14 cellular contexts compared by ENCODE assay signal in the genomic region with DNA sequence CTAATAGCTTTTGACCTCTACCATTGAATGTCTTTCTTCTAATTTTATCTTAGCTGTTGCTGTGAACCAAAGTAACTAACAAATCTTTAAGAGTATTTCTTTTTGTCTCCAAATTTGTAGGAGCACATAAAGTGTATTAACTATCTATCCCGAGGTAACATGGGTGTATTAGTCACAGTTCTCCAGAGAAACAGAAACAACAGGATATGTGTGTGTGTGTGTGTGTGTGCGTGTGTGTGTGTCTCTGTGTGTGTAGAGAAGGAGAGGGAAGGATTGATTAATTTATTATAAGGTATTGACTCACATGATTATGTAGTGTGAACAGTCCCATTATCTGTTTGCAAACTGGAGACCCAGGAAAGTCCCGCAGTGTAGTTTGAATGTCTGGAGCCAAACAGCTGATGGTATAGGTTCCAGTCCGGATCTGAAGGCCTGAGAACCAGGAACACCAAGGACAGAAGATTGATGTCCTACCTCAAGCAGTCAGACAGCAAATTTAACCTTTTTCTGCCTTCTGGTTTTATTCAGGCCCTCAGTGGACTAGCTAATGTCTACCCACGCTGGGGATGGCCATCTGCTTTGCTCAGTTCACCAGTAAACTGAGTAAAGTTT. TPM values are rescaled to one million over a fixed set of nuclear protein-coding genes. Genes with fewer than 3 reads are reported as not detected.
DNase-seq lines count a peak whose midpoint lies in the region; ATAC-seq and TF ChIP-seq lines count a peak whose summit lies in the region.
"Had no signal": no experiment of that assay in that cellular context is flagged by ENCODE, and none has a peak within 500 bp of the region (broad histone marks: within the 10 kb centered on the region; RNA-seq: fewer than 3 reads in every experiment).

No MANE protein-coding gene starts in this region.

- peak; percentile 41 for DNase-seq in Caki2 (ENCODE audit: low read depth)
- DNase-seq in NCI-H226, result peak; percentile 39
- peak; percentile 66 to 80 for DNase-seq in cardiac fibroblast (ENCODE audit: low read depth in 2 of 2)
- peak; percentile 68 for DNase-seq in iris pigment epithelial cell (ENCODE audit: low read depth)
- DNase-seq in activated CD8-positive, alpha-beta T cell treated with anti-CD3 and anti-CD28 coated beads for 36 hours, result no peak
- DNase-seq in aorta, result no peak
- no peak for DNase-seq in GOT3 (lab: John Stamatoyannopoulos, UW)
- DNase-seq in activated gamma-delta T cell treated with Interleukin-2 at 50 U/mL for 16 hours, result no peak
- DNase-seq: activated naive CD4-positive, alpha-beta T cell treated with Interleukin-2 at 50 U/mL for 16 hours; NCI-H2171; ovary; SJCRH30 had no signal

- no peaks in the 10 kb centered on the region for H3K27me3 ChIP-seq in aorta (ENCODE audit: control insufficient read depth in 1 of 2, insufficient read depth in 2 of 2, low read length in 1 of 2)
- H3K27me3 ChIP-seq: esophagus muscularis mucosa, ovary, SJCRH30, suprapubic skin had no signal

- H3K36me3 ChIP-seq in aorta (ENCODE audit: control insufficient read depth in 1 of 2, insufficient read depth in 2 of 2, low read length in 1 of 2), result no peaks in the 10 kb centered on the region
- H3K36me3 ChIP-seq: esophagus muscularis mucosa, ovary, SJCRH30, suprapubic skin had no signal

- H3K4me3 Mint-ChIP-seq in activated CD8-positive, alpha-beta T cell treated with anti-CD3 and anti-CD28 coated beads for 36 hours, result no peak overlapping the region

- no peak for TF ChIP-seq CTCF in cardiac fibroblast (IDR thresholded peaks at IDR 0.05; ENCODE audit: low read depth, low read length)
- no peak for TF ChIP-seq CTCF in activated CD8-positive, alpha-beta T cell treated with anti-CD3 and anti-CD28 coated beads for 36 hours (IDR thresholded peaks at IDR 0.05)

- H3K27ac Mint-ChIP-seq in activated CD8-positive, alpha-beta T cell treated with anti-CD3 and anti-CD28 coated beads for 36 hours, result no peak overlapping the region

- POLR2A ChIA-PET in activated CD8-positive, alpha-beta T cell treated with anti-CD3 and anti-CD28 coated beads for 36 hours (lab: Charles Lee), result interaction anchor here (0.8 kb wide), 1 partner anchor 23 kb away, joined by 3 read pairs; no protein-coding TSS in a partner anchor

- no peak overlapping the region for H3K27ac ChIP-seq in aorta (ENCODE audit: low read depth in 1 of 2, low read length in 2 of 2)
- H3K27ac ChIP-seq: esophagus muscularis mucosa, ovary, SJCRH30, suprapubic skin had no signal

- no peak for ATAC-seq in activated CD8-positive, alpha-beta T cell treated with anti-CD3 and anti-CD28 coated beads for 36 hours
- no peak for ATAC-seq in aorta (ENCODE audit: low FRiP score)

- H3K4me1 Mint-ChIP-seq in activated CD8-positive, alpha-beta T cell treated with anti-CD3 and anti-CD28 coated beads for 36 hours (ENCODE audit: low read depth), result peaks cover 73% of the 10 kb centered on the region

- in situ Hi-C loops in Caki2 (cut with HindIII; ENCODE audit: low pct_unique_long_range_greater_than_20kb, low sequenced_read_pairs), result no loop called here

- no peaks in the 10 kb centered on the region for H3K9me3 ChIP-seq in aorta (ENCODE audit: control insufficient read depth, low read length)
- H3K9me3 ChIP-seq: esophagus muscularis mucosa, ovary, SJCRH30, suprapubic skin had no signal

- H3K4me3 ChIP-seq in cardiac fibroblast (replicated peaks in 1 of 2; ENCODE audit: low read depth in 2 of 2, low read length in 2 of 2), result no peak overlapping the region
- H3K4me3 ChIP-seq in aorta (ENCODE audit: low read length in 2 of 2), result no peak overlapping the region
- H3K4me3 ChIP-seq: esophagus muscularis mucosa, ovary, SJCRH30, suprapubic skin had no signal

- peaks cover 2 to 5% of the 10 kb centered on the region in 2 donors for H3K4me1 ChIP-seq in aorta (ENCODE audit: control insufficient read depth in 1 of 2, insufficient read depth in 2 of 2, low read length in 2 of 2)

- intact Hi-C loops in activated CD8-positive, alpha-beta T cell treated with anti-CD3 and anti-CD28 coated beads for 36 hours (cut with micrococcal nuclease), result no loop called here
- intact Hi-C loops in aorta (cut with DNase I), result no loop called here

- peaks cover 5% of the 10 kb centered on the region for H3K36me3 Mint-ChIP-seq in activated CD8-positive, alpha-beta T cell treated with anti-CD3 and anti-CD28 coated beads for 36 hours (ENCODE audit: low read depth)

- H3K9me3 Mint-ChIP-seq in activated CD8-positive, alpha-beta T cell treated with anti-CD3 and anti-CD28 coated beads for 36 hours, result no peaks in the 10 kb centered on the region

- CTCF ChIA-PET in activated CD8-positive, alpha-beta T cell treated with anti-CD3 and anti-CD28 coated beads for 36 hours (lab: Charles Lee), result no interaction called here

- 81 to 82% methylated on average over 5 of the region's 5 CpGs for WGBS in aorta, 2 donors

- no peaks in the 10 kb centered on the region for H3K27me3 Mint-ChIP-seq in activated CD8-positive, alpha-beta T cell treated with anti-CD3 and anti-CD28 coated beads for 36 hours

RNA-seq across cellular contexts. Expression of gene G2E3, which starts 14.4 kb away (rescaled TPM):
- total RNA-seq in Caki2 (2014; rRNA removed; shearing (Covaris generic); ENCODE audit: low replicate concordance), result 3.7 and 16.8 TPM in 2 replicates
- 10 to 100 TPM; 21.5 to 27.0 TPM for total RNA-seq in activated CD8-positive, alpha-beta T cell treated with anti-CD3 and anti-CD28 coated beads for 36 hours
- 10 to 100 TPM; 15.9 to 18.3 TPM for total RNA-seq in aorta
- polyA plus RNA-seq in aorta, result 1 to 10 TPM; 4.0 to 7.4 TPM

RNA-seq across cellular contexts. Expression of gene SCFD1, which starts 48.8 kb away (rescaled TPM):
- 23.6 and 31.4 TPM in 2 replicates for total RNA-seq in Caki2 (2014; rRNA removed; shearing (Covaris generic); ENCODE audit: low replicate concordance)
- 10 to 100 TPM; 61.6 to 67.2 TPM for total RNA-seq in activated CD8-positive, alpha-beta T cell treated with anti-CD3 and anti-CD28 coated beads for 36 hours
- 10 to 100 TPM; 76.6 to 97.3 TPM for total RNA-seq in aorta
- 10 to 100 TPM; 45.6 to 56.5 TPM for polyA plus RNA-seq in aorta

Comparison
In these comparisons a context has a peak if more than half of its experiments do, and no peak if none do; other contexts are left out.
1. DNase-seq: peak in Caki2 (single experiment), NCI-H226 (single experiment), cardiac fibroblast (2 of 2) and iris pigment epithelial cell (single experiment); none in activated CD8-positive, alpha-beta T cell treated with anti-CD3 and anti-CD28 coated beads for 36 hours (single experiment), aorta (0 of 2), GOT3 (single experiment) and activated gamma-delta T cell treated with Interleukin-2 at 50 U/mL for 16 hours (single experiment).